9 cellular contexts compared by ENCODE assay signal in genomic region chr3:20038679-20039078, GRCh38. TPM values are rescaled to one million over a fixed set of nuclear protein-coding genes. Genes with fewer than 3 reads are reported as not detected.
DNase-seq lines count a peak whose midpoint lies in the region; ATAC-seq and TF ChIP-seq lines count a peak whose summit lies in the region.
"Had no signal": no experiment of that assay in that cellular context is flagged by ENCODE, and none has a peak within 500 bp of the region (broad histone marks: within the 10 kb centered on the region; RNA-seq: fewer than 3 reads in every experiment).

No MANE protein-coding gene starts in this region.

- H3K9me2 ChIP-seq in HCT116 (ENCODE audit: insufficient read depth): no peaks in the 10 kb centered on the region

- POLR2A ChIA-PET in HCT116 (lab: Charles Lee): no interaction called here

- H3K9me3 ChIP-seq in HCT116 (ENCODE audit: control insufficient read depth in 1 of 2, insufficient read depth in 1 of 2, low read depth in 1 of 2, low read length in 2 of 2) (no peaks in the 10 kb centered on the region), smooth muscle cell (replicated peaks; ENCODE audit: low read depth) (no peaks in the 10 kb centered on the region)

- H3K27me3 ChIP-seq in HCT116 (ENCODE audit: insufficient read depth, low read length) (no peaks in the 10 kb centered on the region), smooth muscle cell (ENCODE audit: low read depth) (peaks cover 4% of the 10 kb centered on the region)

- RAD21 ChIA-PET in HCT116 (lab: Charles Lee; ENCODE audit: low non-redundant PET in 1 of 2, low total read pairs in 2 of 2, uncharacterized antibody in 2 of 2, unreplicated experiment in 2 of 2): no interaction called here

- H3K4me3 ChIP-seq in HCT116 (replicated peaks in 1 of 2; ENCODE audit: low read depth in 1 of 2, low read length in 2 of 2): no peak overlapping the region
- H3K4me3 ChIP-seq in smooth muscle cell: peak overlapping the region; percentile 85

- no peak overlapping the region for H3K27ac Mint-ChIP-seq in glutamatergic neuron (ENCODE audit: unreplicated experiment)

- CTCF ChIA-PET in HCT116 (lab: Charles Lee): no interaction called here

- TF ChIP-seq RAD21 in HCT116 (IDR thresholded peaks at IDR 0.05; ENCODE audit: low read depth): no peak

- H3K27ac ChIP-seq in HCT116 (ENCODE audit: low read depth, low read length) (no peak overlapping the region), VCaP (peak overlapping the region; percentile 92), smooth muscle cell (ENCODE audit: low read depth) (no peak overlapping the region)

- ATAC-seq in HCT116 (no peak), GM18502 (IDR thresholded peaks at IDR 0.05; ENCODE audit: poor library complexity, unreplicated experiment) (no peak), GM21447 (IDR thresholded peaks at IDR 0.05; ENCODE audit: unreplicated experiment) (no peak)
- ATAC-seq: left lobe of liver had no signal

- H3K4me3 Mint-ChIP-seq in glutamatergic neuron (ENCODE audit: unreplicated experiment): peak overlapping the region; percentile 82

- peaks cover 8 to 20% of the 10 kb centered on the region in 2 experiments; a peak in 3 of 4 replicates for H3K4me1 ChIP-seq in HCT116 (ENCODE audit: control insufficient read depth in 1 of 2, insufficient read depth in 2 of 2, low read length in 2 of 2)
- H3K4me1 ChIP-seq in smooth muscle cell (ENCODE audit: low read depth): peaks cover 10% of the 10 kb centered on the region

- H3K79me2 ChIP-seq in HCT116 (ENCODE audit: insufficient read depth, low read length): no peaks in the 10 kb centered on the region
- H3K79me2 ChIP-seq in smooth muscle cell (ENCODE audit: low read depth): no peaks in the 10 kb centered on the region

- peaks cover 12% of the 10 kb centered on the region for H3K27me3 Mint-ChIP-seq in glutamatergic neuron (ENCODE audit: unreplicated experiment)

- peak overlapping the region; percentile 84 for H3K4me2 ChIP-seq in HCT116 (ENCODE audit: low read length)
- H3K4me2 ChIP-seq in smooth muscle cell: no peak overlapping the region

- TF ChIP-seq POLR2A in HCT116 (IDR thresholded peaks at IDR 0.05; ENCODE audit: borderline replicate concordance, extremely low read depth, insufficient read depth, insufficient read length): no peak

- DNase-seq in HCT116 (ENCODE audit: low read depth, low spot score) (no peak), glutamatergic neuron (no peak), smooth muscle cell (lab: John Stamatoyannopoulos, UW; ENCODE audit: unreplicated experiment) (no peak)
- DNase-seq in activated effector memory CD4-positive, alpha-beta T cell treated with Interleukin-2 at 50 U/mL for 16 hours: no peak
- no peak for DNase-seq in stimulated activated CD4-positive, alpha-beta T cell treated with anti-CD3 and anti-CD28 coated beads, Interleukin-2, amount 100 ng/mL, for 24 hours

- no peaks in the 10 kb centered on the region for H3K36me3 Mint-ChIP-seq in glutamatergic neuron (ENCODE audit: unreplicated experiment)

- H3K36me3 ChIP-seq in HCT116 (ENCODE audit: control insufficient read depth in 1 of 2, insufficient read depth in 2 of 2, low read length in 2 of 2): no peaks in the 10 kb centered on the region
- H3K36me3 ChIP-seq in smooth muscle cell (ENCODE audit: low read depth): no peaks in the 10 kb centered on the region

- WGBS in smooth muscle cell (ENCODE audit: low lambda C conversion rate): 63% methylated on average over 6 of the region's 6 CpGs

- H3K9ac ChIP-seq in HCT116 (ENCODE audit: low read length) (no peak overlapping the region), smooth muscle cell (ENCODE audit: low read depth) (no peak overlapping the region)

- H3K4me1 Mint-ChIP-seq in glutamatergic neuron (ENCODE audit: low read depth, unreplicated experiment): peaks cover 12% of the 10 kb centered on the region

- no peaks in the 10 kb centered on the region for H3F3A ChIP-seq in smooth muscle cell (ENCODE audit: low read depth)

- no TSS peak for BruUV-seq in HCT116 (replicated peaks; lab: Mats Ljungman, UMichigan)

- H4K20me1 ChIP-seq in HCT116 (ENCODE audit: insufficient read depth) (no peaks in the 10 kb centered on the region), smooth muscle cell (ENCODE audit: low read depth) (no peaks in the 10 kb centered on the region)

- no peak for TF ChIP-seq CTCF in HCT116 (IDR thresholded peaks at IDR 0.05 in 2 of 3, conservative IDR thresholded peaks at IDR 0.05 in 1 of 3; ENCODE audit: borderline replicate concordance in 1 of 3, insufficient read depth in 1 of 3, low read depth in 2 of 3, low read length in 2 of 3)
- no peak for TF ChIP-seq CTCF in VCaP (conservative IDR thresholded peaks at IDR 0.05)
- no peak for TF ChIP-seq CTCF in glutamatergic neuron (IDR thresholded peaks at IDR 0.05; ENCODE audit: partially characterized antibody, unreplicated experiment)
- TF ChIP-seq CTCF in smooth muscle cell (IDR thresholded peaks at IDR 0.05; ENCODE audit: borderline replicate concordance, insufficient read depth, poor library complexity, severe bottlenecking): no peak

- peaks cover 15% of the 10 kb centered on the region for H3K9me3 Mint-ChIP-seq in glutamatergic neuron (ENCODE audit: unreplicated experiment)

- peak overlapping the region; percentile 96 for H2AFZ ChIP-seq in HCT116 (ENCODE audit: low read depth, low read length, poor library complexity, severe bottlenecking)
- no peak overlapping the region for H2AFZ ChIP-seq in smooth muscle cell (ENCODE audit: low read depth)

- intact Hi-C loops in HCT116 (cut with micrococcal nuclease): no loop called here

TF ChIP-seq in HCT116, 20 proteins besides CTCF, POLR2A, EP300 and RAD21:
- no peak for TF ChIP-seq SIN3A (IDR thresholded peaks at IDR 0.05; ENCODE audit: low read depth)

RNA-seq across cellular contexts. Expression of gene KAT2B, which starts 1.6 kb away (rescaled TPM):
- total RNA-seq in HCT116 (2021; ENCODE audit: unreplicated experiment): 3.7 TPM
- polyA plus RNA-seq in HCT116 (2012): 0.90 and 1.1 TPM in 2 replicates
- 13.6 TPM for total RNA-seq in glutamatergic neuron (ENCODE audit: unreplicated experiment)
- total RNA-seq in smooth muscle cell: 4.9 and 6.5 TPM in 2 replicates
- 0.14 and 1.1 TPM in 2 replicates for polyA plus RNA-seq in smooth muscle cell

RNA-seq across cellular contexts. Expression of gene PP2D1, which starts 26.6 kb away (rescaled TPM):
- total RNA-seq in HCT116 (2021; ENCODE audit: unreplicated experiment) (not detected), glutamatergic neuron (ENCODE audit: unreplicated experiment) (not detected), smooth muscle cell (not detected in 2 replicates)
- polyA plus RNA-seq in HCT116 (2012): 0.05 TPM in 1 of 2 replicates, not detected in the other
- 0.40 and 0.91 TPM in 2 replicates for polyA plus RNA-seq in smooth muscle cell
- total RNA-seq: left lobe of liver had no signal
